Comparison of ENCODE assay signal across 19 cellular contexts in genomic region chr12:29102739-29103138, GRCh38. TPM values are rescaled to one million over a fixed set of nuclear protein-coding genes. Genes with fewer than 3 reads are reported as not detected.
DNase-seq lines count a peak whose midpoint lies in the region; ATAC-seq, FAIRE-seq and TF ChIP-seq lines count a peak whose summit lies in the region.
"Had no signal": no experiment of that assay in that cellular context is flagged by ENCODE, and none has a peak within 500 bp of the region (broad histone marks: within the 10 kb centered on the region; RNA-seq: fewer than 3 reads in every experiment).

No MANE protein-coding gene starts in this region.

- ATAC-seq in WTC11: no peak

- CTCF ChIA-PET in WTC11 (lab: Charles Lee): no interaction called here

- H3K9me3 Mint-ChIP-seq in CD14-positive monocyte: peaks cover 4 to 16% (median 6%) of the 10 kb centered on the region in 7 donors
- peaks cover 14% of the 10 kb centered on the region for H3K9me3 Mint-ChIP-seq in WTC11

- POLR2A ChIA-PET in WTC11 (lab: Charles Lee): no interaction called here

- H3K4me3 Mint-ChIP-seq in CD14-positive monocyte (peak overlapping the region in 1 of 2 donors; percentile 78), WTC11 (no peak overlapping the region)

- DNase-seq in CD14-positive monocyte (ENCODE audit: low spot score) (no peak), HL-60 (ENCODE audit: low read depth in 1 of 2, low spot score in 1 of 2) (no peak), WTC11 (ENCODE audit: low spot score) (no peak), frontal cortex (ENCODE audit: low spot score in 2 of 2) (no peak), SHP77 treated with DMSO at 0.1 percent for 48 hours (lab: John Stamatoyannopoulos, UW) (no peak), amygdala (lab: John Stamatoyannopoulos, UW) (no peak), NCI-H748 treated with DMSO at 0.1 percent for 48 hours (lab: John Stamatoyannopoulos, UW) (no peak)
- DNase-seq: activated gamma-delta T cell, DMS 273 treated with DMSO at 0.1 percent for 48 hours, HFFc6, hippocampal formation, Karpas-422, mammary epithelial cell, NCI-H2107, NCI-H774, SK-N-SH had no signal

- H3K27ac ChIP-seq in HL-60 (replicated peaks): peak overlapping the region; percentile 52

- H3K27me3 Mint-ChIP-seq in CD14-positive monocyte (ENCODE audit: low read depth in 3 of 3) (peaks cover 1 to 2% (median 2%) of the 10 kb centered on the region in 3 donors), WTC11 (ENCODE audit: low read depth) (no peaks in the 10 kb centered on the region; the same call in 1 of the 2 replicates)
- H3K27me3 Mint-ChIP-seq: progenitor cell of endocrine pancreas had no signal

- peak; percentile 37 for FAIRE-seq in frontal cortex (lab: Jason Lieb, UNC)
- FAIRE-seq: endothelial cell of umbilical vein had no signal

- no peak for TF ChIP-seq CTCF in CD14-positive monocyte (IDR thresholded peaks at IDR 0.05)
- TF ChIP-seq CTCF in HL-60 (IDR thresholded peaks at IDR 0.05; ENCODE audit: insufficient read depth, low read length): no peak
- no peak for TF ChIP-seq CTCF in WTC11 (IDR thresholded peaks at IDR 0.05)

- H3K36me3 Mint-ChIP-seq in CD14-positive monocyte (no peaks in the 10 kb centered on the region), WTC11 (peaks cover 2% of the 10 kb centered on the region; the same call in 1 of the 2 replicates)

- H3K27me3 ChIP-seq in HL-60 (ENCODE audit: insufficient read depth, poor library complexity, severe bottlenecking): no peaks in the 10 kb centered on the region

- no peak overlapping the region for H3K4me3 ChIP-seq in HL-60 (replicated peaks; ENCODE audit: insufficient read depth, low read length)
- H3K4me3 ChIP-seq: smooth muscle cell had no signal

- H3K27ac Mint-ChIP-seq in CD14-positive monocyte: peak overlapping the region in 4 of 7 donors; percentile 74 to 92 (median 82)
- H3K27ac Mint-ChIP-seq in WTC11: no peak overlapping the region
- H3K27ac Mint-ChIP-seq: HFFc6, progenitor cell of endocrine pancreas had no signal

- intact Hi-C loops in CD14-positive monocyte (cut with micrococcal nuclease): no loop called here

- H3K4me1 Mint-ChIP-seq in CD14-positive monocyte (peaks cover 24% of the 10 kb centered on the region), WTC11 (no peaks in the 10 kb centered on the region)

TF ChIP-seq in WTC11, 78 proteins besides CTCF, POLR2A, EP300 and RAD21:
- TF ChIP-seq ZNF425 (CRISPR knock-in tag; conservative IDR thresholded peaks at IDR 0.05) (no peak), HMGA2 (CRISPR knock-in tag; IDR thresholded peaks at IDR 0.05) (peak; percentile 68; the same call in 1 of the 2 replicates), PRRX2 (CRISPR knock-in tag; IDR thresholded peaks at IDR 0.05) (no peak), FOXJ3 (CRISPR knock-in tag; IDR thresholded peaks at IDR 0.05; ENCODE audit: borderline replicate concordance) (no peak), ZNF219 (CRISPR knock-in tag; IDR thresholded peaks at IDR 0.05; ENCODE audit: borderline replicate concordance) (no peak)

RNA-seq across cellular contexts. Expression of gene FAR2, which starts 46.3 kb away (rescaled TPM):
- polyA plus RNA-seq in CD14-positive monocyte: 10 to 100 TPM; 35.8 to 38.0 TPM
- total RNA-seq in WTC11 (2021) (20.0 to 27.2 TPM (median 25.9 TPM) in 3 replicates), frontal cortex (49.3 TPM)
